ENCODE assay signal across 11 cellular contexts in genomic region chr12:102474438-102475064, GRCh38. TPM values are rescaled to one million over a fixed set of nuclear protein-coding genes. Genes with fewer than 3 reads are reported as not detected.
DNase-seq lines count a peak whose midpoint lies in the region; ATAC-seq and TF ChIP-seq lines count a peak whose summit lies in the region.
"Had no signal": no experiment of that assay in that cellular context is flagged by ENCODE, and none has a peak within 500 bp of the region (broad histone marks: within the 10 kb centered on the region; RNA-seq: fewer than 3 reads in every experiment).

No MANE protein-coding gene starts in this region.

- H3K4me3 Mint-ChIP-seq in activated naive CD8-positive, alpha-beta T cell treated with anti-CD3 and anti-CD28 coated beads for 36 hours: no peak overlapping the region

- H2AK5ac ChIP-seq in IMR-90 (ENCODE audit: low read depth, low read length): no peak overlapping the region
- H2AK5ac ChIP-seq in mesenchymal stem cell (ENCODE audit: low read length, severe bottlenecking): no peak overlapping the region

- H3K9me3 ChIP-seq in IMR-90 (ENCODE audit: control insufficient read depth, insufficient read depth, low read length) (no peaks in the 10 kb centered on the region), mesenchymal stem cell (ENCODE audit: control insufficient read depth, low read length) (no peaks in the 10 kb centered on the region)
- H3K9me3 ChIP-seq: thoracic aorta had no signal

- no peak overlapping the region for H2BK20ac ChIP-seq in IMR-90 (ENCODE audit: low read depth, low read length)

- H3K27me3 ChIP-seq in IMR-90 (ENCODE audit: control insufficient read depth, insufficient read depth, low read length): no peaks in the 10 kb centered on the region
- H3K27me3 ChIP-seq in mesenchymal stem cell (ENCODE audit: control insufficient read depth in 1 of 2, insufficient read depth in 1 of 2, low read length in 2 of 2): peaks cover 0 to 6% of the 10 kb centered on the region in 2 experiments

- WGBS in IMR-90 (ENCODE audit: extremely low coverage in 2 of 2, insufficient read length in 1 of 2), 2 experiments: no CpG with 5 or more reads among the region's 3 CpGs
- WGBS in mesenchymal stem cell: 88% methylated on average over 3 of the region's 3 CpGs

- peaks cover 1% of the 10 kb centered on the region for H3K36me3 Mint-ChIP-seq in activated naive CD8-positive, alpha-beta T cell treated with anti-CD3 and anti-CD28 coated beads for 36 hours

- dilution Hi-C loops in IMR-90 (cut with HindIII; ENCODE audit: low sequenced_read_pairs, unreplicated experiment): no loop called here

- H3K27ac Mint-ChIP-seq in activated naive CD8-positive, alpha-beta T cell treated with anti-CD3 and anti-CD28 coated beads for 36 hours: peak overlapping the region; percentile 50

- H2BK12ac ChIP-seq in mesenchymal stem cell (ENCODE audit: low read length in 2 of 2): no peak overlapping the region

- H3K9me3 Mint-ChIP-seq in activated naive CD8-positive, alpha-beta T cell treated with anti-CD3 and anti-CD28 coated beads for 36 hours: no peaks in the 10 kb centered on the region

- no peaks in the 10 kb centered on the region for H4K20me1 ChIP-seq in IMR-90 (ENCODE audit: insufficient read depth, low read length)

- DNase-seq in Daoy (ENCODE audit: low read depth) (peak; percentile 60), IMR-90 (peak; percentile 62), mesenchymal stem cell (peak; percentile 4), GM10248 (ENCODE audit: extremely low spot score) (no peak)
- DNase-seq in activated naive CD8-positive, alpha-beta T cell treated with anti-CD3 and anti-CD28 coated beads for 36 hours: peak; percentile 35
- DNase-seq: activated gamma-delta T cell, MV-4-11 had no signal

- TF ChIP-seq RAD21 in IMR-90 (IDR thresholded peaks at IDR 0.05; ENCODE audit: low read length): no peak

- in situ Hi-C loops in IMR-90 (cut with MboI; ENCODE audit: low sequenced_read_pairs): loop anchor here (25.0 kb wide), 2 partner anchors 162 to 537 kb away; no protein-coding TSS in a partner anchor

- H3K4ac ChIP-seq in IMR-90 (ENCODE audit: low read depth, low read length): no peak overlapping the region
- no peak overlapping the region for H3K4ac ChIP-seq in mesenchymal stem cell (ENCODE audit: low read depth in 1 of 2, low read length in 2 of 2)

- TF ChIP-seq CTCF in IMR-90 (conservative IDR thresholded peaks at IDR 0.05; ENCODE audit: low read depth, low read length) (no peak), GM10248 (IDR thresholded peaks at IDR 0.05; ENCODE audit: control extremely low read depth, extremely low read depth, low read depth, missing control alignments) (no peak)

- H3K23ac ChIP-seq in IMR-90 (ENCODE audit: low read depth, low read length): no peak overlapping the region
- no peak overlapping the region for H3K23ac ChIP-seq in mesenchymal stem cell (ENCODE audit: low read length in 2 of 2)

- intact Hi-C loops in IMR-90 (cut with micrococcal nuclease): no loop called here

- H4K91ac ChIP-seq in IMR-90 (ENCODE audit: insufficient read depth, low read depth, low read length): no peak overlapping the region
- no peak overlapping the region for H4K91ac ChIP-seq in mesenchymal stem cell (ENCODE audit: low read length)

- H3K9me1 ChIP-seq in IMR-90 (ENCODE audit: insufficient read depth, low read length): no peaks in the 10 kb centered on the region; the same call in 1 of the 2 replicates

- H3K9ac ChIP-seq in IMR-90 (ENCODE audit: low read depth, low read length) (no peak overlapping the region), mesenchymal stem cell (ENCODE audit: low read length) (no peak overlapping the region)

- POLR2A ChIA-PET in IMR-90 (lab: Charles Lee; ENCODE audit: unreplicated experiment) (no interaction called here), GM10248 (lab: Yijun Ruan, JAX) (no interaction called here)

- H2BK5ac ChIP-seq in IMR-90 (ENCODE audit: low read depth, low read length, poor library complexity, severe bottlenecking): no peak overlapping the region
- no peak overlapping the region for H2BK5ac ChIP-seq in mesenchymal stem cell (ENCODE audit: low read depth, low read length, poor library complexity, severe bottlenecking)

- peaks cover 42% of the 10 kb centered on the region for H3K4me1 Mint-ChIP-seq in activated naive CD8-positive, alpha-beta T cell treated with anti-CD3 and anti-CD28 coated beads for 36 hours

- CTCF ChIA-PET in IMR-90 (lab: Yijun Ruan, JAX): no interaction called here
- CTCF ChIA-PET in GM10248 (lab: Yijun Ruan, JAX): interaction anchor here (0.7 to 1.1 kb wide), 2 partner anchors 9 to 284 kb away, joined by 3 read pairs; no protein-coding TSS in a partner anchor

- TF ChIP-seq POLR2A in IMR-90 (IDR thresholded peaks at IDR 0.05; ENCODE audit: low read depth, low read length): no peak

- H3K18ac ChIP-seq in IMR-90 (ENCODE audit: low read depth, low read length): no peak overlapping the region; the same call in 1 of the 2 replicates
- no peak overlapping the region for H3K18ac ChIP-seq in mesenchymal stem cell (ENCODE audit: low read depth in 1 of 2, low read length in 2 of 2)

- H3K36me3 ChIP-seq in IMR-90 (ENCODE audit: control insufficient read depth, insufficient read depth, low read length) (no peaks in the 10 kb centered on the region), mesenchymal stem cell (ENCODE audit: control insufficient read depth in 1 of 2, insufficient read depth in 2 of 2, low read depth in 1 of 2, low read length in 2 of 2) (no peaks in the 10 kb centered on the region)
- H3K36me3 ChIP-seq: thoracic aorta had no signal

- no TSS peak for BruUV-seq in IMR-90 (replicated peaks; lab: Mats Ljungman, UMichigan)

- H2AFZ ChIP-seq in IMR-90 (replicated peaks; ENCODE audit: low read length, poor library complexity) (no peak overlapping the region), mesenchymal stem cell (ENCODE audit: low read depth, low read length) (no peak overlapping the region)

- H3K4me3 ChIP-seq in IMR-90 (ENCODE audit: insufficient read depth, low read depth, low read length): no peak overlapping the region
- no peak overlapping the region for H3K4me3 ChIP-seq in mesenchymal stem cell (ENCODE audit: insufficient read depth in 1 of 2, low read depth in 1 of 2, low read length in 2 of 2)
- H3K4me3 ChIP-seq: thoracic aorta had no signal

- H3K4me1 ChIP-seq in IMR-90 (ENCODE audit: control insufficient read depth, insufficient read depth, low read length): peaks cover 8% of the 10 kb centered on the region
- H3K4me1 ChIP-seq in mesenchymal stem cell (ENCODE audit: control insufficient read depth, insufficient read depth, low read depth, low read length): no peaks in the 10 kb centered on the region

- H2BK15ac ChIP-seq in IMR-90 (ENCODE audit: low read depth, low read length) (no peak overlapping the region), mesenchymal stem cell (ENCODE audit: low read depth, poor library complexity, severe bottlenecking) (no peak overlapping the region)

- H3K27ac ChIP-seq in IMR-90 (ENCODE audit: insufficient read depth, low read length): no peak overlapping the region
- H3K27ac ChIP-seq in mesenchymal stem cell (ENCODE audit: low read length, poor library complexity, severe bottlenecking): no peak overlapping the region
- H3K27ac ChIP-seq: thoracic aorta had no signal

- peak; percentile 37; the same call in 1 of the 2 replicates for ATAC-seq in IMR-90 (ENCODE audit: low read depth)
- ATAC-seq in HG03108 (IDR thresholded peaks at IDR 0.05; ENCODE audit: unreplicated experiment): no peak
- ATAC-seq in GM18502 (IDR thresholded peaks at IDR 0.05; ENCODE audit: poor library complexity, unreplicated experiment): no peak
- ATAC-seq in HG03457 (IDR thresholded peaks at IDR 0.05; ENCODE audit: unreplicated experiment): no peak

- H4K8ac ChIP-seq in IMR-90 (ENCODE audit: low read depth in 2 of 2, low read length in 2 of 2): no peak overlapping the region
- H4K8ac ChIP-seq in mesenchymal stem cell (ENCODE audit: low read length): no peak overlapping the region

- H3K14ac ChIP-seq in IMR-90 (replicated peaks; ENCODE audit: low read depth, low read length) (no peak overlapping the region), mesenchymal stem cell (ENCODE audit: low read length in 2 of 2) (no peak overlapping the region)

- H2BK120ac ChIP-seq in IMR-90 (ENCODE audit: low read depth, low read length) (no peak overlapping the region), mesenchymal stem cell (ENCODE audit: low read depth, low read length) (no peak overlapping the region)

- no peak overlapping the region for H2AK9ac ChIP-seq in IMR-90 (replicated peaks; ENCODE audit: low read depth, low read length, poor library complexity)

- H3K27me3 Mint-ChIP-seq in activated naive CD8-positive, alpha-beta T cell treated with anti-CD3 and anti-CD28 coated beads for 36 hours: peaks cover 13% of the 10 kb centered on the region

- H3K56ac ChIP-seq in IMR-90 (ENCODE audit: extremely low read depth, insufficient read depth, low read length): no peak overlapping the region

- H3K4me2 ChIP-seq in IMR-90 (ENCODE audit: low read depth, low read length): no peak overlapping the region
- H3K4me2 ChIP-seq in mesenchymal stem cell (ENCODE audit: low read length, poor library complexity, severe bottlenecking): no peak overlapping the region

- no peaks in the 10 kb centered on the region for H3K79me1 ChIP-seq in IMR-90 (ENCODE audit: low read depth in 1 of 2, low read length in 2 of 2)
- no peaks in the 10 kb centered on the region for H3K79me1 ChIP-seq in mesenchymal stem cell (replicated peaks; ENCODE audit: low read length, poor library complexity, severe bottlenecking)

- H4K5ac ChIP-seq in IMR-90 (ENCODE audit: low read depth, low read length): no peak overlapping the region

TF ChIP-seq in IMR-90, 13 proteins besides CTCF, POLR2A, EP300 and RAD21:
- no peak for TF ChIP-seq MAZ (IDR thresholded peaks at IDR 0.05; ENCODE audit: borderline replicate concordance, low read depth, low read length)
- peak; percentile 73; the same call in 1 of the 2 replicates for TF ChIP-seq FOS (IDR thresholded peaks at IDR 0.05; ENCODE audit: low read depth, low read length)
- no peak for TF ChIP-seq CHD1 (IDR thresholded peaks at IDR 0.05; ENCODE audit: low read depth, low read length)

RNA-seq across cellular contexts. Expression of gene IGF1, which starts 5.8 kb away (rescaled TPM):
- total RNA-seq in Daoy (2014; rRNA removed; shearing (Covaris generic)): not detected in 2 replicates
- total RNA-seq in IMR-90 (2012; rRNA removed): under 0.01 and 0.28 TPM in 2 replicates
- polyA plus RNA-seq in IMR-90 (2012; rRNA removed): 0.12 and 0.19 TPM in 2 replicates
- polyA plus RNA-seq in IMR-90 (2012; cell fraction: cytosol; rRNA removed): 0.19 TPM in 1 of 2 replicates, not detected in the other
- polyA plus RNA-seq in IMR-90 (2012; cell fraction: nucleus; rRNA removed; ENCODE audit: low replicate concordance): 0.16 TPM in 1 of 2 replicates, not detected in the other
- total RNA-seq in activated naive CD8-positive, alpha-beta T cell treated with anti-CD3 and anti-CD28 coated beads for 36 hours: 1 to 10 TPM; 2.1 to 2.3 TPM
- not detected for polyA plus RNA-seq in mesenchymal stem cell (2013, experiment 1 of 2)
- not detected for polyA plus RNA-seq in mesenchymal stem cell (2013, experiment 2 of 2)
